In the genomic region with DNA sequence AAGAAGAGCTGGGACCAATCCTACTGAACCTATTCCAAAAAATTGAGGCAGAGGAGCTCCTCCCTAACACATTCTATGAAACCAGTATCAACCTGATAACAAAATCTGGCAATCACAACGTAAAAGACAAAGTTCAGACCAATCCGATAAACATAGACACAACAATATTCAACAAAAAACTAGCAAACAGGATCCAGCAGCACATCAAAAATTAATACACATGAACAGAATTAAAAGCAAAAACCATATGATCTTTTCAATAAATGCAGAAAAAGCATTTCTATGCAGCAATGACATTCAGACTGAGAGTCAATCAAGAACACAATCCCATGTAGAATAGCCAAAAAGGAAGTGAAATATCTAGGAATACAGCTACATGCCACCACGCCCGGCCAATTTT, we compare ENCODE assay signal across 30 cellular contexts. TPM values are rescaled to one million over a fixed set of nuclear protein-coding genes. Genes with fewer than 3 reads are reported as not detected.
"Had no signal": no experiment of that assay in that cellular context is flagged by ENCODE, and none has a peak within 500 bp of the region (broad histone marks: within the 10 kb centered on the region; RNA-seq: fewer than 3 reads in every experiment).

No MANE protein-coding gene starts in this region.

- H3K9me3 ChIP-seq: colonic mucosa, gastrocnemius medialis had no signal

- H3K4me3 ChIP-seq: colonic mucosa, coronary artery, dorsolateral prefrontal cortex, esophagus muscularis mucosa, esophagus squamous epithelium, gastrocnemius medialis, gastroesophageal sphincter, heart left ventricle, heart right ventricle had no signal

- FAIRE-seq: colon, endometrium, endothelial cell of umbilical vein, frontal cortex had no signal

- ATAC-seq: effector memory CD8-positive, alpha-beta T cell; esophagus mucosa; foreskin keratinocyte; gastrocnemius medialis; gastroesophageal sphincter; heart left ventricle; heart right ventricle had no signal

- H3K27ac ChIP-seq: colonic mucosa, coronary artery, dorsolateral prefrontal cortex, epithelial cell of prostate, esophagus muscularis mucosa, esophagus squamous epithelium, foreskin keratinocyte, gastrocnemius medialis, gastroesophageal sphincter, heart left ventricle, heart right ventricle had no signal

- H3K4me1 ChIP-seq: colonic mucosa, esophagus muscularis mucosa, esophagus squamous epithelium, foreskin keratinocyte, gastrocnemius medialis, gastroesophageal sphincter, heart left ventricle had no signal

- H3K36me3 ChIP-seq: colonic mucosa, esophagus muscularis mucosa, esophagus squamous epithelium, gastrocnemius medialis, gastroesophageal sphincter, heart left ventricle, heart right ventricle had no signal

- DNase-seq: colonic mucosa; cortex of kidney; dermis blood vessel endothelial cell; dorsolateral prefrontal cortex; effector CD4-positive, alpha-beta T cell; effector CD8-positive, alpha-beta T cell; effector memory CD4-positive, alpha-beta T cell; effector memory CD8-positive, alpha-beta T cell; endodermal cell; erythroblast; esophagus squamous epithelium; foreskin fibroblast; foreskin keratinocyte; foreskin melanocyte; gastrocnemius medialis; glutamatergic neuron; head of caudate nucleus; heart left ventricle; heart right ventricle had no signal

- H3K27me3 ChIP-seq: colonic mucosa, esophagus muscularis mucosa, esophagus squamous epithelium, foreskin keratinocyte, gastrocnemius medialis, heart left ventricle, heart right ventricle had no signal

RNA-seq across cellular contexts. Expression of gene CLEC14A, which starts 7.0 kb away (rescaled TPM):
- total RNA-seq: epithelial cell of proximal tubule, foreskin keratinocyte had no signal
- polyA plus RNA-seq: foreskin keratinocyte had no signal

RNA-seq across cellular contexts. Expression of gene SSTR1, which starts 55.1 kb away (rescaled TPM):
- total RNA-seq: dermis microvascular lymphatic vessel endothelial cell, foreskin keratinocyte had no signal
- polyA plus RNA-seq: foreskin keratinocyte had no signal
